Comparison of ENCODE assay signal across 8 cellular contexts in the genomic region with DNA sequence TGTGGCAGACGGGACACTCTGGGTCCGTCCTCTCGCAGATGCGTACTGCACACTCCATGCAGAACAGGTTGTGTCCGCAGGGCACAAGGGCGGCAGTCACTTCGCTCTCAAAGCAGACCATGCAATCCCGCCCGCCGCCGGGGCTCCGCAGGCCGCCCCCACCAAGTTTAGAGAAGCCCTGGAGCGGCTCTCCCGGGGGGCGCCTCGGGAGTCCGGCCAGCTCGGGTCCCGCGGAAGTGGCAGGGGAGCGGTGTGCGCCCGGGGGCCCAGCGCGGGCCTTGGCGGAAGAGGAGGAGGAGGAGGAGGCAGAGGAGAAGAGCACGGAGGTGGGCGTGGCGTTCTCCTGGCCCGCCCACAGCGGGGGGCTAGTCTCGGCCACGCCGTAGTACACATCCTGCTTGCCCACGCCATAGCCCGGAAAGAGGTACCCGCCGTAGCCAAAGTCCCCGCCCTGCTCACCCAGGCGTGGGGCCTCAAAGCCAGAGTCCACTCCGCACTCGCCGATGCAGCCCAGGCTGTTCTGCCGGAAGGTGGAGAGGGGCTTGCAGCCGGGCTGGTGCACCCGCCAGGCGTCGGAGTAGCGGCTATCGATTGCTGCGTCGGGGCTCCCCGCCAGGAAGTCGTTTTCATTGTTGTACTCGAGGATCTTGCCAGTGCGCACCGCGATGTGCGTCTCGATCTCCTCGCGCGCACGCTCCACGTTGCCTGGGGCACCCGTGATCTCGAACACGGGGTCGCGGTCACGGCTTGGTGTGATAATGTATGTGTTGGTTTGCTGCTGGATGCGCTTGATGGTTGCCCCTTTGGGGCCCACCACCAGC. TPM values are rescaled to one million over a fixed set of nuclear protein-coding genes. Genes with fewer than 3 reads are reported as not detected.
DNase-seq lines count a peak whose midpoint lies in the region; ATAC-seq and TF ChIP-seq lines count a peak whose summit lies in the region.

No MANE protein-coding gene starts in this region.

- H3K4me3 ChIP-seq in heart left ventricle = peak overlapping the region; percentile 34 to 66 (median 56)
- peak overlapping the region; percentile 57 for H3K4me3 ChIP-seq in psoas muscle

- H3K27ac ChIP-seq in heart left ventricle = peak overlapping the region in 10 of 12 donors; percentile 49 to 70 (median 62)
- H3K27ac ChIP-seq in psoas muscle = no peak overlapping the region

- ATAC-seq in heart left ventricle (peak; percentile 27 to 87 (median 69)), psoas muscle (peak in 3 of 4 donors; percentile 39 to 58 (median 43)), GM21447 (IDR thresholded peaks at IDR 0.05; ENCODE audit: unreplicated experiment) (no peak)

- TF ChIP-seq CTCF in GM13977 (IDR thresholded peaks at IDR 0.05; ENCODE audit: extremely low read depth, insufficient read depth, missing control alignments) (no peak), heart left ventricle (IDR thresholded peaks at IDR 0.05) (no peak), psoas muscle (IDR thresholded peaks at IDR 0.05) (no peak)

- 22 to 56% (median 44%) methylated on average over 29 to 73 of the region's 73 CpGs for WGBS in heart left ventricle, 4 donors
- WGBS in psoas muscle, 3 donors = 55 to 72% (median 64%) methylated on average over 64 to 73 of the region's 73 CpGs

- H3K9me3 ChIP-seq in heart left ventricle = no peaks in the 10 kb centered on the region
- H3K9me3 ChIP-seq in psoas muscle = no peaks in the 10 kb centered on the region

- H3K36me3 ChIP-seq in heart left ventricle = no peaks in the 10 kb centered on the region
- H3K36me3 ChIP-seq in psoas muscle (ENCODE audit: insufficient read depth in 1 of 2, low read depth in 1 of 2) = no peaks in the 10 kb centered on the region

- peak in 1 of 2 donors; percentile 44 for TF ChIP-seq POLR2A in heart left ventricle (IDR thresholded peaks at IDR 0.05)

- H3K4me1 ChIP-seq in heart left ventricle = peaks cover 0 to 26% (median 8%) of the 10 kb centered on the region in 12 donors
- no peaks in the 10 kb centered on the region for H3K4me1 ChIP-seq in psoas muscle

- intact Hi-C loops in heart left ventricle (cut with DNase I) (no loop called here), psoas muscle (cut with DNase I) (no loop called here)

- in situ Hi-C loops in GM13977 (cut with MboI; ENCODE audit: low pct_unique_long_range_greater_than_20kb, low sequenced_read_pairs, unreplicated experiment) = no loop called here
- in situ Hi-C loops in G401 (cut with HindIII; ENCODE audit: low sequenced_read_pairs) = no loop called here

- H3K27me3 ChIP-seq in heart left ventricle (peaks cover 0 to 7% (median 0%) of the 10 kb centered on the region in 9 donors), psoas muscle (ENCODE audit: insufficient read depth in 3 of 3, low read length in 2 of 3) (no peaks in the 10 kb centered on the region)

- DNase-seq in GM13977 (ENCODE audit: low spot score) (peak; percentile 59), NAMALWA (ENCODE audit: low spot score) (peak; percentile 79), heart left ventricle (peak; percentile 61 to 79 (median 65)), psoas muscle (peak; percentile 64 to 68), nucleus accumbens (lab: John Stamatoyannopoulos, UW) (no peak), NCI-H1436 treated with DMSO at 0.1 percent for 48 hours (lab: John Stamatoyannopoulos, UW) (no peak), G401 (ENCODE audit: low spot score) (no peak)

RNA-seq across cellular contexts. Expression of a gene that starts 5.4 kb away (rescaled TPM):
- total RNA-seq in heart left ventricle = under 1 TPM; 0.12 to 0.53 (median 0.32) TPM
- polyA plus RNA-seq in heart left ventricle = under 1 TPM; 0.15 to 0.42 TPM
- total RNA-seq in psoas muscle = under 1 TPM; 0.06 to 0.28 (median 0.11) TPM
- under 1 TPM; 0.07 to 0.42 (median 0.22) TPM for polyA plus RNA-seq in psoas muscle
- 21.0 and 21.2 TPM in 2 replicates for total RNA-seq in G401 (2014; rRNA removed; shearing (Covaris generic))

RNA-seq across cellular contexts. Expression of a gene that starts 15.9 kb away (rescaled TPM):
- total RNA-seq in heart left ventricle (not detected), psoas muscle (not detected)
- polyA plus RNA-seq in heart left ventricle (under 1 TPM in 1 of 2 donors, not detected in 1; 0.38 TPM), psoas muscle (under 1 TPM; 0.07 to 0.34 (median 0.13) TPM)
- total RNA-seq in G401 (2014; rRNA removed; shearing (Covaris generic)) = not detected in 2 replicates

RNA-seq across cellular contexts. Expression of a gene that starts 22.2 kb away (rescaled TPM):
- total RNA-seq in heart left ventricle (10 to 100 TPM; 51.5 to 83.2 (median 61.4) TPM), psoas muscle (10 to 100 TPM; 46.1 to 63.9 (median 51.2) TPM)
- polyA plus RNA-seq in heart left ventricle (100 to 1,000 TPM in 1 of 2 donors, 10 to 100 TPM in 1; 88.6 to 106 TPM), psoas muscle (100 to 1,000 TPM in 1 of 3 donors, 10 to 100 TPM in 2; 89.0 to 101 (median 95.7) TPM)
- total RNA-seq in G401 (2014; rRNA removed; shearing (Covaris generic)) = 20.1 and 42.3 TPM in 2 replicates

RNA-seq across cellular contexts. Expression of a gene that starts 23.2 kb away (rescaled TPM):
- 10 to 100 TPM; 21.0 to 34.1 (median 26.9) TPM for total RNA-seq in heart left ventricle
- polyA plus RNA-seq in heart left ventricle = 10 to 100 TPM; 15.1 to 37.3 TPM
- total RNA-seq in psoas muscle = 10 to 100 TPM; 46.6 to 64.9 (median 53.1) TPM
- polyA plus RNA-seq in psoas muscle = 10 to 100 TPM; 36.8 to 73.9 (median 55.5) TPM
- total RNA-seq in G401 (2014; rRNA removed; shearing (Covaris generic)) = 29.5 and 30.0 TPM in 2 replicates

RNA-seq across cellular contexts. Expression of a gene that starts 37.7 kb away (rescaled TPM):
- total RNA-seq in heart left ventricle (100 to 1,000 TPM; 223 to 396 (median 279) TPM), psoas muscle (100 to 1,000 TPM; 161 to 392 (median 291) TPM)
- polyA plus RNA-seq in heart left ventricle (100 to 1,000 TPM; 257 to 272 TPM), psoas muscle (100 to 1,000 TPM; 114 to 237 (median 138) TPM)
- 314 and 341 TPM in 2 replicates for total RNA-seq in G401 (2014; rRNA removed; shearing (Covaris generic))

Comparison
In these comparisons a context has a peak if more than half of its experiments do, and no peak if none do; other contexts are left out.
1. DNase-seq: peak in GM13977 (single experiment), NAMALWA (single experiment), heart left ventricle (5 of 5) and psoas muscle (2 of 2); none in nucleus accumbens (0 of 56), NCI-H1436 treated with DMSO at 0.1 percent for 48 hours (single experiment) and G401 (single experiment).
2. RNA of a gene that starts 5.4 kb away (total RNA-seq): 21.0 to 21.2 TPM in G401; 0.12 to 0.53 TPM in heart left ventricle and 0.06 to 0.28 TPM in psoas muscle; every median in the first group is over 10 times any median in the second.